In genomic region chr12:121916719-121917118, GRCh38 we compare ENCODE assay signal across 8 cellular contexts. TPM values are rescaled to one million over a fixed set of nuclear protein-coding genes. Genes with fewer than 3 reads are reported as not detected.
DNase-seq lines count a peak whose midpoint lies in the region; ATAC-seq and TF ChIP-seq lines count a peak whose summit lies in the region.

No MANE protein-coding gene starts in this region.

- H3K4me3 Mint-ChIP-seq in activated naive CD4-positive, alpha-beta T cell treated with anti-CD3 and anti-CD28 coated beads, Interleukin-2, amount 10 ng/mL, durations not matched to agents 7 days and 5 days, result no peak overlapping the region
- H3K4me3 Mint-ChIP-seq in endothelial cell (ENCODE audit: unreplicated experiment), result no peak overlapping the region
- no peak overlapping the region for H3K4me3 Mint-ChIP-seq in stimulated activated naive B cell treated with anti-CD40 and anti-IgM and Interleukin-4, amounts not matched to agents 10 μg/mL and 1 μg/mL and 100 μg/mL, for 72 hours

- H3K36me3 Mint-ChIP-seq in activated naive CD4-positive, alpha-beta T cell treated with anti-CD3 and anti-CD28 coated beads, Interleukin-2, amount 10 ng/mL, durations not matched to agents 7 days and 5 days, result peaks cover 31% of the 10 kb centered on the region
- H3K36me3 Mint-ChIP-seq in endothelial cell (ENCODE audit: low read depth, unreplicated experiment), result peaks cover 11% of the 10 kb centered on the region
- peaks cover 20 to 26% of the 10 kb centered on the region in 2 donors for H3K36me3 Mint-ChIP-seq in stimulated activated naive B cell treated with anti-CD40 and anti-IgM and Interleukin-4, amounts not matched to agents 10 μg/mL and 1 μg/mL and 100 μg/mL, for 72 hours

- H3K27me3 Mint-ChIP-seq in activated naive CD4-positive, alpha-beta T cell treated with anti-CD3 and anti-CD28 coated beads, Interleukin-2, amount 10 ng/mL, durations not matched to agents 7 days and 5 days, result no peaks in the 10 kb centered on the region
- H3K27me3 Mint-ChIP-seq in endothelial cell (ENCODE audit: unreplicated experiment), result peaks cover 2% of the 10 kb centered on the region
- no peaks in the 10 kb centered on the region for H3K27me3 Mint-ChIP-seq in stimulated activated naive B cell treated with anti-CD40 and anti-IgM and Interleukin-4, amounts not matched to agents 10 μg/mL and 1 μg/mL and 100 μg/mL, for 72 hours

- peaks cover 28% of the 10 kb centered on the region for H3K4me1 Mint-ChIP-seq in activated naive CD4-positive, alpha-beta T cell treated with anti-CD3 and anti-CD28 coated beads, Interleukin-2, amount 10 ng/mL, durations not matched to agents 7 days and 5 days
- H3K4me1 Mint-ChIP-seq in endothelial cell (ENCODE audit: unreplicated experiment), result peaks cover 3% of the 10 kb centered on the region
- peaks cover 16 to 26% of the 10 kb centered on the region in 2 donors for H3K4me1 Mint-ChIP-seq in stimulated activated naive B cell treated with anti-CD40 and anti-IgM and Interleukin-4, amounts not matched to agents 10 μg/mL and 1 μg/mL and 100 μg/mL, for 72 hours

- ATAC-seq in stimulated activated naive B cell treated with anti-CD40 and anti-IgM and Interleukin-4, amounts not matched to agents 10 μg/mL and 1 μg/mL and 100 μg/mL, for 72 hours (replicated peaks), result no peak
- ATAC-seq in GM21515 (IDR thresholded peaks at IDR 0.05; ENCODE audit: unreplicated experiment) (no peak), GM18868 (IDR thresholded peaks at IDR 0.05; ENCODE audit: unreplicated experiment) (no peak), HG03108 (IDR thresholded peaks at IDR 0.05; ENCODE audit: unreplicated experiment) (no peak)

- TF ChIP-seq CTCF in endothelial cell (IDR thresholded peaks at IDR 0.05; ENCODE audit: unreplicated experiment), result no peak

- CTCF ChIA-PET in activated naive CD4-positive, alpha-beta T cell treated with anti-CD3 and anti-CD28 coated beads, Interleukin-2, amount 10 ng/mL, durations not matched to agents 7 days and 5 days (lab: Charles Lee), result interaction anchor here (0.5 to 1.3 kb wide), 8 partner anchors 9 to 279 kb away, joined by 3 to 6 read pairs (median 3); no protein-coding TSS in a partner anchor

- no peak overlapping the region for H3K27ac Mint-ChIP-seq in activated naive CD4-positive, alpha-beta T cell treated with anti-CD3 and anti-CD28 coated beads, Interleukin-2, amount 10 ng/mL, durations not matched to agents 7 days and 5 days
- H3K27ac Mint-ChIP-seq in endothelial cell (ENCODE audit: unreplicated experiment), result peak overlapping the region; percentile 38
- H3K27ac Mint-ChIP-seq in stimulated activated naive B cell treated with anti-CD40 and anti-IgM and Interleukin-4, amounts not matched to agents 10 μg/mL and 1 μg/mL and 100 μg/mL, for 72 hours, result peak overlapping the region; percentile 14

- H3K9me3 Mint-ChIP-seq in activated naive CD4-positive, alpha-beta T cell treated with anti-CD3 and anti-CD28 coated beads, Interleukin-2, amount 10 ng/mL, durations not matched to agents 7 days and 5 days, result no peaks in the 10 kb centered on the region
- no peaks in the 10 kb centered on the region for H3K9me3 Mint-ChIP-seq in endothelial cell (ENCODE audit: unreplicated experiment)
- H3K9me3 Mint-ChIP-seq in stimulated activated naive B cell treated with anti-CD40 and anti-IgM and Interleukin-4, amounts not matched to agents 10 μg/mL and 1 μg/mL and 100 μg/mL, for 72 hours, result no peaks in the 10 kb centered on the region

- peak; percentile 31 for DNase-seq in activated naive CD4-positive, alpha-beta T cell treated with anti-CD3 and anti-CD28 coated beads, Interleukin-2, amount 10 ng/mL, durations not matched to agents 7 days and 5 days
- DNase-seq in activated naive CD4-positive, alpha-beta T cell (lab: John Stamatoyannopoulos, UW), result no peak
- peak; percentile 0 for DNase-seq in NCI-H345 treated with DMSO at 0.1 percent for 48 hours (lab: John Stamatoyannopoulos, UW; ENCODE audit: unreplicated experiment)
- peak; percentile 35 for DNase-seq in endothelial cell (ENCODE audit: low spot score)
- DNase-seq in stimulated activated naive B cell treated with anti-CD40 and anti-IgM and Interleukin-4, amounts not matched to agents 10 μg/mL and 1 μg/mL and 100 μg/mL, for 72 hours, result no peak

RNA-seq across cellular contexts. Expression of gene CFAP251, which starts 1.7 kb away (rescaled TPM):
- 0.80 TPM for total RNA-seq in endothelial cell (ENCODE audit: unreplicated experiment)

RNA-seq across cellular contexts. Expression of gene PSMD9, which starts 28.1 kb away (rescaled TPM):
- 34.0 TPM for total RNA-seq in endothelial cell (ENCODE audit: unreplicated experiment)

RNA-seq across cellular contexts. Expression of gene HPD, which starts 58.1 kb away (rescaled TPM):
- not detected for total RNA-seq in endothelial cell (ENCODE audit: unreplicated experiment)

Comparison
In these comparisons a context has a peak if more than half of its experiments do, and no peak if none do; other contexts are left out.
1. DNase-seq: peak in activated naive CD4-positive, alpha-beta T cell treated with anti-CD3 and anti-CD28 coated beads, Interleukin-2, amount 10 ng/mL, durations not matched to agents 7 days and 5 days (single experiment), NCI-H345 treated with DMSO at 0.1 percent for 48 hours (single experiment) and endothelial cell (single experiment); none in activated naive CD4-positive, alpha-beta T cell (0 of 4) and stimulated activated naive B cell treated with anti-CD40 and anti-IgM and Interleukin-4, amounts not matched to agents 10 μg/mL and 1 μg/mL and 100 μg/mL, for 72 hours (single experiment).